ENCODE assay signal across 1 cellular context in the genomic region with DNA sequence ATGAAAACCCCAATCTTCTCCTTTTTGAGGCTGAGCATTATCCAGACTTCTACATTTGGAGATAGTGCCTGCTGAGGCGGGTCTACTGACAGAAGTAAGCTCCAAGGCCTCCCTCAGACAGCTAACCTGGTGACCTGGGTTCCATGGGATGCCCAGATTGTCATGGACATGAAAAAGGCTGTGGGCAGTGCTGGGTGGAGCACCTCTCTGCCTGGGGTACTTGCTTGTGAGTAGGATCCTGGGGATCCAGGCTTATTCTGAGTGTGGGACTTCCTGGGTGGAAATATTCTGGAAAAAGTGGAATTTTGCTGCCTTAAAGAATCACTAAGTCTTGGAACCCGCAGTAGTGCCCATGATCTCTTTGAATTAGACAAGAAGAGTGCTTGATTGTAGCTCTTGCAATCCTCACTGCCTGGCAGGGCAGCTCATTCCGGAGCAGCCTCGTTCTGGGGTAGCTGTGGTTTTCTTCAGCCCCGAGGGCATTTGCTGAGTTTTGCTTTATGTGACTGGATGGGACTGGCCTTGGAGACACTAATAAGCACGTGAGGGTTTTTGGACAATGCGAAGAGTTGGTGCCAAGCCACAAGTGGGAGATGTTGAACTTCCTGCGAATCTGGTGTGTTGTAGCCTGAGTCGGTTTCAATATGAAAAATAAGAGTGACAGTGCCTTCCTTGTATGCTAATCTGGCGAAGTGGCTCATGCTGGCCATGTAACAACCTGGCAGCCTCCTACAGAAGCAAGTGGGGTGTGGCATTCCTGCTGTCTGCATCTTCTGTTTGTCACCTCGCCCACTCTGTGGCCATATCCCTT.
TF ChIP-seq lines count a peak whose summit lies in the region.

No MANE protein-coding gene starts in this region.

TF ChIP-seq in GM12878, 131 proteins besides CTCF, POLR2A, EP300 and RAD21 (continued from another document):
- TF ChIP-seq, protein P1, sequence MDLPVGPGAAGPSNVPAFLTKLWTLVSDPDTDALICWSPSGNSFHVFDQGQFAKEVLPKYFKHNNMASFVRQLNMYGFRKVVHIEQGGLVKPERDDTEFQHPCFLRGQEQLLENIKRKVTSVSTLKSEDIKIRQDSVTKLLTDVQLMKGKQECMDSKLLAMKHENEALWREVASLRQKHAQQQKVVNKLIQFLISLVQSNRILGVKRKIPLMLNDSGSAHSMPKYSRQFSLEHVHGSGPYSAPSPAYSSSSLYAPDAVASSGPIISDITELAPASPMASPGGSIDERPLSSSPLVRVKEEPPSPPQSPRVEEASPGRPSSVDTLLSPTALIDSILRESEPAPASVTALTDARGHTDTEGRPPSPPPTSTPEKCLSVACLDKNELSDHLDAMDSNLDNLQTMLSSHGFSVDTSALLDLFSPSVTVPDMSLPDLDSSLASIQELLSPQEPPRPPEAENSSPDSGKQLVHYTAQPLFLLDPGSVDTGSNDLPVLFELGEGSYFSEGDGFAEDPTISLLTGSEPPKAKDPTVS (IDR thresholded peaks at IDR 0.05; ENCODE audit: low read depth, low read length): no peak
- TF ChIP-seq RUNX3 (IDR thresholded peaks at IDR 0.05; ENCODE audit: low read length) (peak; percentile 22; the same call in 1 of the 2 replicates), IKZF1 (conservative IDR thresholded peaks at IDR 0.05) (peak; percentile 49), ASH2L (IDR thresholded peaks at IDR 0.05; ENCODE audit: borderline replicate concordance, low read depth) (no peak), BHLHE40 (IDR thresholded peaks at IDR 0.05; ENCODE audit: borderline replicate concordance in 1 of 2, low read depth in 2 of 2, low read length in 1 of 2) (peak; percentile 78 to 87), HCFC1 (IDR thresholded peaks at IDR 0.05; ENCODE audit: low read length) (no peak)
